24 cellular contexts compared by ENCODE assay signal in genomic region chr5:91494447-91495001, GRCh38.
"Had no signal": no experiment of that assay in that cellular context is flagged by ENCODE, and none has a peak within 500 bp of the region (broad histone marks: within the 10 kb centered on the region; RNA-seq: fewer than 3 reads in every experiment).

No MANE protein-coding gene starts in this region.

- H3K36me3 Mint-ChIP-seq: activated naive CD4-positive, alpha-beta T cell treated with anti-CD3 and anti-CD28 coated beads, Interleukin-2, amount 50 U/mL, for 72 hours had no signal

- H3K27me3 Mint-ChIP-seq: activated naive CD8-positive, alpha-beta T cell treated with anti-CD3 and anti-CD28 coated beads, Interleukin-2, amount 50 U/mL, for 24 hours had no signal

- H3K27ac ChIP-seq: ascending aorta, body of pancreas, PC-9, VCaP had no signal

- H3K9me3 Mint-ChIP-seq: activated naive CD4-positive, alpha-beta T cell treated with anti-CD3 and anti-CD28 coated beads, Interleukin-2, amount 50 U/mL, for 72 hours; activated naive CD8-positive, alpha-beta T cell treated with anti-CD3 and anti-CD28 coated beads, Interleukin-2, amount 50 U/mL, for 24 hours; activated T-helper 1 cell treated with anti-CD3 and anti-CD28 coated beads, Interleukin-12 subunit alpha, Interleukin-12 subunit beta, Interleukin-2, Interleukin-4 antibody, amounts not matched to agents 30 ng/mL and 10 ng/mL and 1 ng/mL, durations not matched to agents 14 hours and 24 hours and 36 hours had no signal

- H2AFZ ChIP-seq: PC-9 had no signal

- H3K9me3 ChIP-seq: ascending aorta, body of pancreas had no signal

- H3K4me2 ChIP-seq: PC-9 had no signal

- H3K4me1 ChIP-seq: ascending aorta, body of pancreas had no signal

- DNase-seq: activated CD4-positive, alpha-beta T cell treated with anti-CD3 and anti-CD28 coated beads for 4 hours; activated CD8-positive, alpha-beta memory T cell treated with anti-CD3 and anti-CD28 coated beads for 24 hours; activated effector memory CD4-positive, alpha-beta T cell treated with anti-CD3 and anti-CD28 coated beads, Interleukin-2, amount 50 U/mL, for 16 hours; activated naive CD4-positive, alpha-beta T cell treated with Interleukin-2 at 50 U/mL for 16 hours; activated naive CD8-positive, alpha-beta T cell treated with anti-CD3 and anti-CD28 coated beads, Interleukin-2, amount 50 U/mL, for 24 hours; amniotic stem cell; body of pancreas; central memory CD4-positive, alpha-beta T cell; MM.1S; NCI-H1105; NCI-H1436; NCI-H1694 treated with DMSO at 0.1 percent for 48 hours; NCI-H2029 treated with DMSO at 0.1 percent for 48 hours; NCI-H510A treated with DMSO at 0.1 percent for 48 hours; NCI-H69; NK-92 treated with Interleukin-12 subunit alpha and Interleukin-12 subunit beta, amount 100 ng/mL, for 24 hours; PC-9; SHP77 treated with DMSO at 0.1 percent for 48 hours; T-helper 17 cell; T-helper 9 cell had no signal

- H3K4me3 Mint-ChIP-seq: activated naive CD8-positive, alpha-beta T cell treated with anti-CD3 and anti-CD28 coated beads, Interleukin-2, amount 50 U/mL, for 24 hours; activated T-helper 1 cell treated with anti-CD3 and anti-CD28 coated beads, Interleukin-12 subunit alpha, Interleukin-12 subunit beta, Interleukin-2, Interleukin-4 antibody, amounts not matched to agents 30 ng/mL and 10 ng/mL and 1 ng/mL, durations not matched to agents 14 hours and 24 hours and 36 hours; T-helper 17 cell had no signal

- H3K27ac Mint-ChIP-seq: activated naive CD4-positive, alpha-beta T cell treated with anti-CD3 and anti-CD28 coated beads, Interleukin-2, amount 50 U/mL, for 72 hours; activated naive CD8-positive, alpha-beta T cell treated with anti-CD3 and anti-CD28 coated beads, Interleukin-2, amount 50 U/mL, for 24 hours; activated T-helper 1 cell treated with anti-CD3 and anti-CD28 coated beads, Interleukin-12 subunit alpha, Interleukin-12 subunit beta, Interleukin-2, Interleukin-4 antibody, amounts not matched to agents 30 ng/mL and 10 ng/mL and 1 ng/mL, durations not matched to agents 14 hours and 24 hours and 36 hours; T-helper 17 cell had no signal

- ATAC-seq: activated naive CD8-positive, alpha-beta T cell treated with anti-CD3 and anti-CD28 coated beads, Interleukin-2, amount 50 U/mL, for 24 hours; body of pancreas; T-helper 17 cell had no signal

- H3K27me3 ChIP-seq: ascending aorta, body of pancreas had no signal

- H3K4me3 ChIP-seq: ascending aorta, body of pancreas, PC-9 had no signal

- H3K36me3 ChIP-seq: ascending aorta had no signal
